ENCODE assay signal across 18 cellular contexts in the genomic region with DNA sequence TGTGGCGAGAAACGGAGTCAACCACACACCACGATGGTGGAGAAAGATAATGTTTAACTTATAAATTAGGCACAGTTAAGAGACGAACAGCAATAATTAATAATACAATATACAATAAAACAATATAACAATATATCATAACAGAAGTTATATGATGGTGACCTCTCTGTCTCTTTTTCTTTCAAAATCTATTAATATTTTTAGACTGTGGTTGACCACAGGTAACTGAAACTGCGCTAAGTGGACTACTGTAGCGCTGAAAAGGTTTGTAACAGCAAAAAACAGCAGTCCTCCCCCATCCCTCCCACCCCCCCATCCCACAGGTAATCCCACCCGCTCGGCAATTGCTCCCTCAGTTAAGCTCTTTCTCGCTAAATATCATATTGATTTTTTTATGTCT. TPM values are rescaled to one million over a fixed set of nuclear protein-coding genes. Genes with fewer than 3 reads are reported as not detected.
DNase-seq lines count a peak whose midpoint lies in the region; ATAC-seq, FAIRE-seq and TF ChIP-seq lines count a peak whose summit lies in the region.
"Had no signal": no experiment of that assay in that cellular context is flagged by ENCODE, and none has a peak within 500 bp of the region (broad histone marks: within the 10 kb centered on the region; RNA-seq: fewer than 3 reads in every experiment).

No MANE protein-coding gene starts in this region.

- H3K4me3 ChIP-seq in HepG2 (replicated peaks in 1 of 3; ENCODE audit: insufficient read depth in 1 of 3, low read depth in 2 of 3, low read length in 3 of 3): no peak overlapping the region
- no peak overlapping the region for H3K4me3 ChIP-seq in right lobe of liver
- peak overlapping the region; percentile 44; the same call in 1 of the 2 replicates for H3K4me3 ChIP-seq in MM.1S (ENCODE audit: low read length)
- H3K4me3 ChIP-seq in endocrine pancreas (ENCODE audit: control insufficient read depth, insufficient read depth, low read length): peak overlapping the region; percentile 64
- H3K4me3 ChIP-seq: BLaER1 treated with 17β-estradiol and CSF1 and Interleukin-3, amounts not matched to agents 10 nM and 100 nM had no signal

- H3K27ac ChIP-seq in HepG2 (ENCODE audit: extremely low read length, insufficient read depth, low read length) (no peak overlapping the region), right lobe of liver (no peak overlapping the region), MM.1S (ENCODE audit: low read length) (peak overlapping the region; percentile 98)
- H3K27ac ChIP-seq: BLaER1 treated with 17β-estradiol and CSF1 and Interleukin-3, amounts not matched to agents 10 nM and 100 nM had no signal

- POLR2A ChIA-PET in HepG2 (lab: Yijun Ruan, JAX): no interaction called here

- TF ChIP-seq POLR2A in HepG2 (IDR thresholded peaks at IDR 0.05; ENCODE audit: insufficient read depth in 1 of 2, low read depth in 2 of 2, low read length in 2 of 2) (no peak), right lobe of liver (IDR thresholded peaks at IDR 0.05) (no peak)

- H3K79me2 ChIP-seq in HepG2 (ENCODE audit: insufficient read depth, low read length) (no peaks in the 10 kb centered on the region), MM.1S (ENCODE audit: low read length) (peaks cover 3% of the 10 kb centered on the region)

- in situ Hi-C loops in HepG2 (cut with HindIII; ENCODE audit: extremely low pct_ligation_motif_present, low pct_unique_long_range_greater_than_20kb): no loop called here

- FAIRE-seq in HepG2 (lab: Jason Lieb, UNC): no peak
- FAIRE-seq: G401.6 had no signal

- DNase-seq in HepG2 (ENCODE audit: low spot score): no peak
- no peak for DNase-seq in right lobe of liver
- peak; percentile 81 for DNase-seq in MM.1S
- DNase-seq in germinal center (ENCODE audit: low spot score): no peak
- DNase-seq in putamen (ENCODE audit: low spot score): no peak
- DNase-seq: ACHN; CD4-positive, CD25-positive, alpha-beta regulatory T cell; DMS79; EL; HCEC 1CT; HFFc6; KG1 had no signal

- no peaks in the 10 kb centered on the region for H3K36me3 ChIP-seq in HepG2 (replicated peaks in 1 of 2; ENCODE audit: control insufficient read depth in 1 of 2, insufficient read depth in 2 of 2, low read length in 2 of 2)
- no peaks in the 10 kb centered on the region for H3K36me3 ChIP-seq in right lobe of liver
- no peaks in the 10 kb centered on the region for H3K36me3 ChIP-seq in MM.1S (replicated peaks; ENCODE audit: insufficient read depth, low read length)
- no peaks in the 10 kb centered on the region for H3K36me3 ChIP-seq in endocrine pancreas (ENCODE audit: control insufficient read depth, insufficient read depth, low read length)
- H3K36me3 ChIP-seq: BLaER1 treated with 17β-estradiol and CSF1 and Interleukin-3, amounts not matched to agents 10 nM and 100 nM had no signal

- CTCF ChIA-PET in HepG2 (lab: Yijun Ruan, JAX; ENCODE audit: low intra/inter-chr PET ratio, low total read pairs): no interaction called here

- no peak for TF ChIP-seq CTCF in HepG2 (CRISPR knock-in tag; IDR thresholded peaks at IDR 0.05)
- TF ChIP-seq CTCF in right lobe of liver (IDR thresholded peaks at IDR 0.05): no peak
- no peak for TF ChIP-seq CTCF in MM.1S (IDR thresholded peaks at IDR 0.05; ENCODE audit: low read length)

- no peak overlapping the region for H3K4me2 ChIP-seq in HepG2 (ENCODE audit: low read depth, low read length)
- peak overlapping the region; percentile 96 for H3K4me2 ChIP-seq in MM.1S (ENCODE audit: low read depth, low read length)
- H3K4me2 ChIP-seq: BLaER1 treated with 17β-estradiol and CSF1 and Interleukin-3, amounts not matched to agents 10 nM and 100 nM had no signal

- H3K27me3 ChIP-seq in HepG2 (ENCODE audit: control insufficient read depth in 1 of 2, insufficient read depth in 2 of 2, low read length in 2 of 2) (peaks cover 0 to 30% of the 10 kb centered on the region in 2 experiments; a peak in 4 of 5 replicates), right lobe of liver (no peaks in the 10 kb centered on the region), MM.1S (replicated peaks; ENCODE audit: insufficient read depth, low read length) (no peaks in the 10 kb centered on the region), endocrine pancreas (ENCODE audit: control insufficient read depth, insufficient read depth, low read length) (no peaks in the 10 kb centered on the region)
- H3K27me3 ChIP-seq: BLaER1 treated with 17β-estradiol and CSF1 and Interleukin-3, amounts not matched to agents 10 nM and 100 nM had no signal

- no peak for TF ChIP-seq RAD21 in HepG2 (CRISPR knock-in tag; IDR thresholded peaks at IDR 0.05)

- H4K20me1 ChIP-seq in HepG2 (ENCODE audit: insufficient read depth, low read length) (no peaks in the 10 kb centered on the region), MM.1S (ENCODE audit: insufficient read depth, low read length) (no peaks in the 10 kb centered on the region)

- intact Hi-C loops in HepG2 (cut with micrococcal nuclease; ENCODE audit: unreplicated experiment): no loop called here
- intact Hi-C loops in right lobe of liver (cut with DNase I): no loop called here

- no peaks in the 10 kb centered on the region for H3K9me3 ChIP-seq in HepG2 (ENCODE audit: low read length)
- no peaks in the 10 kb centered on the region for H3K9me3 ChIP-seq in right lobe of liver
- H3K9me3 ChIP-seq in MM.1S (replicated peaks; ENCODE audit: insufficient read depth, low read length): no peaks in the 10 kb centered on the region
- H3K9me3 ChIP-seq in endocrine pancreas (ENCODE audit: control insufficient read depth, low read length): no peaks in the 10 kb centered on the region
- H3K9me3 ChIP-seq: BLaER1 treated with 17β-estradiol and CSF1 and Interleukin-3, amounts not matched to agents 10 nM and 100 nM had no signal

- H2AFZ ChIP-seq in HepG2 (ENCODE audit: low read length): no peak overlapping the region
- 0 out of 2 replicates have a peak overlapping the region, but pooled peaks have one; percentile 40 for H2AFZ ChIP-seq in MM.1S (ENCODE audit: low read length)

- H3K9ac ChIP-seq in HepG2 (ENCODE audit: insufficient read depth, low read depth, low read length) (no peak overlapping the region), MM.1S (ENCODE audit: low read length) (peak overlapping the region; percentile 28; the same call in 1 of the 2 replicates), endocrine pancreas (ENCODE audit: control insufficient read depth, insufficient read depth, low read length) (no peak overlapping the region)
- H3K9ac ChIP-seq: BLaER1 treated with 17β-estradiol and CSF1 and Interleukin-3, amounts not matched to agents 10 nM and 100 nM had no signal

- peaks cover 54% of the 10 kb centered on the region for H3F3A ChIP-seq in MM.1S (ENCODE audit: insufficient read depth, low read length)

- no peak for ATAC-seq in HepG2
- no peak for ATAC-seq in right lobe of liver
- ATAC-seq in HG02588 (IDR thresholded peaks at IDR 0.05; ENCODE audit: unreplicated experiment): no peak

- no TSS peak for BruUV-seq in HepG2 (replicated peaks; lab: Mats Ljungman, UMichigan)

- H3K9me2 ChIP-seq in MM.1S (replicated peaks; ENCODE audit: insufficient read depth, low read length): no peaks in the 10 kb centered on the region

- H3K4me1 ChIP-seq in HepG2 (ENCODE audit: insufficient read depth, low read length): peaks cover 25% of the 10 kb centered on the region
- H3K4me1 ChIP-seq in right lobe of liver: no peaks in the 10 kb centered on the region
- peaks cover 60% of the 10 kb centered on the region for H3K4me1 ChIP-seq in MM.1S (ENCODE audit: low read length)
- no peaks in the 10 kb centered on the region for H3K4me1 ChIP-seq in endocrine pancreas (ENCODE audit: control insufficient read depth, insufficient read depth, low read length)

- TF ChIP-seq EP300 in HepG2 (IDR thresholded peaks at IDR 0.05; ENCODE audit: low read depth in 2 of 2, low read length in 2 of 2) (no peak), HepG2 (CRISPR knock-in tag; IDR thresholded peaks at IDR 0.05; ENCODE audit: borderline replicate concordance) (no peak)

- WGBS in HepG2 (ENCODE audit: low lambda C conversion rate): 20% methylated on average over 9 of the region's 9 CpGs
- 57% methylated on average over 8 of the region's 9 CpGs for WGBS in right lobe of liver (ENCODE audit: insufficient coverage, low coverage, low lambda C conversion rate, missing lambda C conversion rate)

RNA-seq across cellular contexts. Expression of gene SSTR3, which starts 3.6 kb away (rescaled TPM):
- total RNA-seq in HepG2 (2016; rRNA removed; fragmentation: Illumina TruSeq; extraction: Trizol) (0.39 and 0.64 TPM in 2 replicates), right lobe of liver (not detected)
- total RNA-seq in HepG2 (2016; cell fraction: cytosol; rRNA removed; fragmentation: Illumina TruSeq; extraction: Trizol; ENCODE audit: low read depth): 0.09 and 0.10 TPM in 2 replicates
- total RNA-seq in HepG2 (2016; cell fraction: insoluble cytoplasmic fraction; rRNA removed; fragmentation: Illumina TruSeq; extraction: Trizol): 0.39 and 0.49 TPM in 2 replicates
- total RNA-seq in HepG2 (2016; cell fraction: membrane; rRNA removed; fragmentation: Illumina TruSeq; extraction: Trizol): 0.25 and 0.38 TPM in 2 replicates
- total RNA-seq in HepG2 (2016; cell fraction: nucleus; rRNA removed; fragmentation: Illumina TruSeq; extraction: Trizol): 0.60 and 0.65 TPM in 2 replicates
- 0.08 and 0.09 TPM in 2 replicates for polyA plus RNA-seq in HepG2 (2011; rRNA removed)
- polyA plus RNA-seq in HepG2 (2011; cell fraction: cytosol; rRNA removed): 0.07 and 0.09 TPM in 2 replicates
- polyA plus RNA-seq in HepG2 (2011; cell fraction: nucleus; rRNA removed): 0.21 and 0.35 TPM in 2 replicates
- 0.04 and 0.05 TPM in 2 replicates for polyA plus RNA-seq in HepG2 (2012)
- 0.06 and 0.11 TPM in 2 replicates for polyA plus RNA-seq in HepG2 (2016; cell fraction: cytosol; fragmentation: Illumina TruSeq; extraction: Trizol; ENCODE audit: low read depth)
- polyA plus RNA-seq in HepG2 (2016; cell fraction: insoluble cytoplasmic fraction; fragmentation: Illumina TruSeq; extraction: Trizol; ENCODE audit: low read depth): 0.24 and 0.28 TPM in 2 replicates
- polyA plus RNA-seq in HepG2 (2016; cell fraction: membrane; fragmentation: Illumina TruSeq; extraction: Trizol; ENCODE audit: low read depth): 0.11 and 0.14 TPM in 2 replicates
- polyA plus RNA-seq in HepG2 (2016; cell fraction: nucleus; fragmentation: Illumina TruSeq; extraction: Trizol; ENCODE audit: insufficient read depth, low read depth): 0.53 and 0.95 TPM in 2 replicates
- 0.07 and 0.30 TPM in 2 replicates for polyA minus RNA-seq in HepG2 (2011; rRNA and poly(A)+ RNA removed; ENCODE audit: low replicate concordance)
- not detected in 2 replicates for polyA minus RNA-seq in HepG2 (2011; cell fraction: cytosol; rRNA and poly(A)+ RNA removed)
- 0.13 TPM in 1 of 2 replicates, not detected in the other for polyA minus RNA-seq in HepG2 (2011; cell fraction: nucleus; rRNA and poly(A)+ RNA removed)
- total RNA-seq: A172, H4, HFFc6 had no signal

RNA-seq across cellular contexts. Expression of gene C1QTNF6, which starts 27.8 kb away (rescaled TPM):
- total RNA-seq in HepG2 (2016; rRNA removed; fragmentation: Illumina TruSeq; extraction: Trizol): 1.5 and 2.7 TPM in 2 replicates
- total RNA-seq in HepG2 (2016; cell fraction: cytosol; rRNA removed; fragmentation: Illumina TruSeq; extraction: Trizol; ENCODE audit: low read depth): 0.40 and 0.97 TPM in 2 replicates
- 1.1 and 2.5 TPM in 2 replicates for total RNA-seq in HepG2 (2016; cell fraction: insoluble cytoplasmic fraction; rRNA removed; fragmentation: Illumina TruSeq; extraction: Trizol)
- 1.7 and 1.8 TPM in 2 replicates for total RNA-seq in HepG2 (2016; cell fraction: membrane; rRNA removed; fragmentation: Illumina TruSeq; extraction: Trizol)
- total RNA-seq in HepG2 (2016; cell fraction: nucleus; rRNA removed; fragmentation: Illumina TruSeq; extraction: Trizol): 4.5 and 5.3 TPM in 2 replicates
- polyA plus RNA-seq in HepG2 (2011; rRNA removed): 6.9 and 10.7 TPM in 2 replicates
- polyA plus RNA-seq in HepG2 (2011; cell fraction: cytosol; rRNA removed): 3.0 and 4.1 TPM in 2 replicates
- polyA plus RNA-seq in HepG2 (2011; cell fraction: nucleus; rRNA removed): 39.8 and 43.2 TPM in 2 replicates
- 4.1 and 5.1 TPM in 2 replicates for polyA plus RNA-seq in HepG2 (2012)
- 0.60 and 1.2 TPM in 2 replicates for polyA plus RNA-seq in HepG2 (2016; cell fraction: cytosol; fragmentation: Illumina TruSeq; extraction: Trizol; ENCODE audit: low read depth)
- polyA plus RNA-seq in HepG2 (2016; cell fraction: insoluble cytoplasmic fraction; fragmentation: Illumina TruSeq; extraction: Trizol; ENCODE audit: low read depth): 1.7 and 1.9 TPM in 2 replicates
- polyA plus RNA-seq in HepG2 (2016; cell fraction: membrane; fragmentation: Illumina TruSeq; extraction: Trizol; ENCODE audit: low read depth): 1.6 and 1.8 TPM in 2 replicates
- polyA plus RNA-seq in HepG2 (2016; cell fraction: nucleus; fragmentation: Illumina TruSeq; extraction: Trizol; ENCODE audit: insufficient read depth, low read depth): 8.4 and 10.3 TPM in 2 replicates
- polyA minus RNA-seq in HepG2 (2011; rRNA and poly(A)+ RNA removed; ENCODE audit: low replicate concordance): 8.3 and 36.4 TPM in 2 replicates
- polyA minus RNA-seq in HepG2 (2011; cell fraction: cytosol; rRNA and poly(A)+ RNA removed): 2.5 and 4.0 TPM in 2 replicates
- polyA minus RNA-seq in HepG2 (2011; cell fraction: nucleus; rRNA and poly(A)+ RNA removed): 18.0 and 21.3 TPM in 2 replicates
- total RNA-seq in right lobe of liver: 10 to 100 TPM in 2 of 6 experiments, 1 to 10 TPM in 4; 3.3 to 12.6 (median 6.3) TPM

RNA-seq across cellular contexts. Expression of gene RAC2, which starts 28.2 kb away (rescaled TPM):
- not detected in 2 replicates for total RNA-seq in HepG2 (2016; rRNA removed; fragmentation: Illumina TruSeq; extraction: Trizol)
- total RNA-seq in HepG2 (2016; cell fraction: cytosol; rRNA removed; fragmentation: Illumina TruSeq; extraction: Trizol; ENCODE audit: low read depth): 0.18 TPM in 1 of 2 replicates, not detected in the other
- total RNA-seq in HepG2 (2016; cell fraction: insoluble cytoplasmic fraction; rRNA removed; fragmentation: Illumina TruSeq; extraction: Trizol): not detected in 2 replicates
- 0.28 TPM in 1 of 2 replicates, not detected in the other for total RNA-seq in HepG2 (2016; cell fraction: membrane; rRNA removed; fragmentation: Illumina TruSeq; extraction: Trizol)
- not detected in 2 replicates for total RNA-seq in HepG2 (2016; cell fraction: nucleus; rRNA removed; fragmentation: Illumina TruSeq; extraction: Trizol)
- polyA plus RNA-seq in HepG2 (2011; rRNA removed): 0.73 and 0.86 TPM in 2 replicates
- polyA plus RNA-seq in HepG2 (2011; cell fraction: cytosol; rRNA removed): 0.35 and 0.56 TPM in 2 replicates
- 0.61 and 0.68 TPM in 2 replicates for polyA plus RNA-seq in HepG2 (2011; cell fraction: nucleus; rRNA removed)
- polyA plus RNA-seq in HepG2 (2012): 0.39 TPM in 1 of 2 replicates, not detected in the other
- polyA plus RNA-seq in HepG2 (2016; cell fraction: cytosol; fragmentation: Illumina TruSeq; extraction: Trizol; ENCODE audit: low read depth): 0.14 and 0.26 TPM in 2 replicates
- polyA plus RNA-seq in HepG2 (2016; cell fraction: insoluble cytoplasmic fraction; fragmentation: Illumina TruSeq; extraction: Trizol; ENCODE audit: low read depth): 0.21 TPM in 1 of 2 replicates, not detected in the other
- 0.16 and 0.20 TPM in 2 replicates for polyA plus RNA-seq in HepG2 (2016; cell fraction: membrane; fragmentation: Illumina TruSeq; extraction: Trizol; ENCODE audit: low read depth)
- 0.45 TPM in 1 of 2 replicates, not detected in the other for polyA plus RNA-seq in HepG2 (2016; cell fraction: nucleus; fragmentation: Illumina TruSeq; extraction: Trizol; ENCODE audit: insufficient read depth, low read depth)
- polyA minus RNA-seq in HepG2 (2011; rRNA and poly(A)+ RNA removed; ENCODE audit: low replicate concordance): 0.64 and 2.0 TPM in 2 replicates
- not detected in 2 replicates for polyA minus RNA-seq in HepG2 (2011; cell fraction: cytosol; rRNA and poly(A)+ RNA removed)
- 0.37 TPM in 1 of 2 replicates, not detected in the other for polyA minus RNA-seq in HepG2 (2011; cell fraction: nucleus; rRNA and poly(A)+ RNA removed)
- total RNA-seq in right lobe of liver: 10 to 100 TPM in 1 of 6 experiments, 1 to 10 TPM in 5; 3.4 to 12.9 (median 6.5) TPM

Comparison
In these comparisons a context has a peak if more than half of its experiments do, and no peak if none do; other contexts are left out.
1. H3K4me3 ChIP-seq: peak in MM.1S (single experiment) and endocrine pancreas (single experiment); none in HepG2 (0 of 3) and right lobe of liver (0 of 3).